Comparison of ENCODE assay signal across 19 cellular contexts in genomic region chr21:36479415-36480402, GRCh38. TPM values are rescaled to one million over a fixed set of nuclear protein-coding genes. Genes with fewer than 3 reads are reported as not detected.
A peak's percentile ranks its signal among the peaks of the same experiment; 100 is the strongest.
DNase-seq lines count a peak whose midpoint lies in the region; ATAC-seq and TF ChIP-seq lines count a peak whose summit lies in the region.
"Had no signal": no experiment of that assay in that cellular context is flagged by ENCODE, and none has a peak within 500 bp of the region (broad histone marks: within the 10 kb centered on the region; RNA-seq: fewer than 3 reads in every experiment).

Gene CLDN14, minus strand, starts transcription at chr21:36480122. Its CDS starts 18,427 bp downstream, at chr21:36461695.

- peak within 1 kb of the TSS; percentile 32 for H3K27ac Mint-ChIP-seq in stimulated activated effector memory CD8-positive, alpha-beta T cell treated with anti-CD3 and anti-CD28 coated beads, Interleukin-12 subunit alpha, Interleukin-12 subunit beta, amount 100 ng/mL, for 72 hours
- H3K27ac Mint-ChIP-seq in WTC11, result no peak within 1 kb of the TSS
- H3K27ac Mint-ChIP-seq: activated T-helper 2 cell treated with anti-CD3 and anti-CD28 coated beads, Interferon-gamma antibody, Interleukin-2, Interleukin-4, amounts not matched to agents 10 μg/mL and 5 μg/mL and 100 μg/mL, durations not matched to agents 14 hours and 24 hours and 36 hours; IgD-negative memory B cell had no signal

- intact Hi-C loops in left lung (cut with DNase I), result no loop called here

- H3K27me3 Mint-ChIP-seq in WTC11 (ENCODE audit: low read depth), result no peaks in the 10 kb centered on the region
- H3K27me3 Mint-ChIP-seq: IgD-negative memory B cell had no signal

- peaks cover 8% of the 10 kb centered on the region for H3K4me1 Mint-ChIP-seq in stimulated activated effector memory CD8-positive, alpha-beta T cell treated with anti-CD3 and anti-CD28 coated beads, Interleukin-12 subunit alpha, Interleukin-12 subunit beta, amount 100 ng/mL, for 72 hours
- H3K4me1 Mint-ChIP-seq in WTC11, result peaks cover 2% of the 10 kb centered on the region; the same call in 1 of the 2 replicates

- H3K4me3 Mint-ChIP-seq in stimulated activated effector memory CD8-positive, alpha-beta T cell treated with anti-CD3 and anti-CD28 coated beads, Interleukin-12 subunit alpha, Interleukin-12 subunit beta, amount 100 ng/mL, for 72 hours, result no peak within 1 kb of the TSS
- no peak within 1 kb of the TSS for H3K4me3 Mint-ChIP-seq in WTC11
- H3K4me3 Mint-ChIP-seq: IgD-negative memory B cell had no signal

- CTCF ChIA-PET in WTC11 (lab: Charles Lee), result interaction anchor here (0.5 to 2.3 kb wide), 18 partner anchors 10 to 269 kb away, joined by 3 to 13 read pairs (median 4); no protein-coding TSS in a partner anchor

- TF ChIP-seq CTCF in VCaP (conservative IDR thresholded peaks at IDR 0.05) (no peak), left lung (IDR thresholded peaks at IDR 0.05) (no peak), WTC11 (IDR thresholded peaks at IDR 0.05) (no peak)

- peak; percentile 38 to 45 for DNase-seq in NCI-H446 (lab: John Stamatoyannopoulos, UW)
- DNase-seq in NCI-H446 treated with DMSO at 0.1 percent for 48 hours (lab: John Stamatoyannopoulos, UW), result no peak
- no peak for DNase-seq in left lung
- DNase-seq in stimulated activated effector memory CD8-positive, alpha-beta T cell treated with anti-CD3 and anti-CD28 coated beads, Interleukin-12 subunit alpha, Interleukin-12 subunit beta, amount 100 ng/mL, for 72 hours (ENCODE audit: low spot score in 2 of 2), result no peak
- DNase-seq in WTC11 (ENCODE audit: low spot score), result no peak
- DNase-seq in stimulated activated naive CD4-positive, alpha-beta T cell (lab: John Stamatoyannopoulos, UW), result no peak
- DNase-seq in NCI-H510A (lab: John Stamatoyannopoulos, UW), result no peak
- DNase-seq: activated CD4-positive, alpha-beta T cell treated with anti-CD3 and anti-CD28 coated beads for 48 hours; DMS153; NCI-H1417 treated with DMSO at 0.1 percent for 48 hours; NCI-H748 treated with DMSO at 0.1 percent for 48 hours; upper lobe of left lung had no signal

- ATAC-seq in left lung (peak; percentile 23), WTC11 (no peak)
- ATAC-seq in stimulated activated effector memory CD8-positive, alpha-beta T cell treated with anti-CD3 and anti-CD28 coated beads, Interleukin-12 subunit alpha, Interleukin-12 subunit beta, amount 100 ng/mL, for 72 hours, result no peak
- ATAC-seq: esophagus mucosa, sciatic nerve had no signal

- H3K9me3 Mint-ChIP-seq in stimulated activated effector memory CD8-positive, alpha-beta T cell treated with anti-CD3 and anti-CD28 coated beads, Interleukin-12 subunit alpha, Interleukin-12 subunit beta, amount 100 ng/mL, for 72 hours, result no peaks in the 10 kb centered on the region
- no peaks in the 10 kb centered on the region for H3K9me3 Mint-ChIP-seq in WTC11
- H3K9me3 Mint-ChIP-seq: activated T-helper 2 cell treated with anti-CD3 and anti-CD28 coated beads, Interferon-gamma antibody, Interleukin-2, Interleukin-4, amounts not matched to agents 10 μg/mL and 5 μg/mL and 100 μg/mL, durations not matched to agents 14 hours and 24 hours and 36 hours; IgD-negative memory B cell had no signal

- POLR2A ChIA-PET in WTC11 (lab: Charles Lee), result no interaction called here

- no peaks in the 10 kb centered on the region for H3K4me1 ChIP-seq in left lung
- H3K4me1 ChIP-seq: upper lobe of left lung had no signal

- H3K4me3 ChIP-seq in left lung, result no peak within 1 kb of the TSS
- H3K4me3 ChIP-seq: cardiac muscle cell, SK-N-MC, upper lobe of left lung had no signal

- peak within 1 kb of the TSS; percentile 1 for H3K27ac ChIP-seq in VCaP
- H3K27ac ChIP-seq in left lung, result no peak within 1 kb of the TSS
- H3K27ac ChIP-seq: cardiac muscle cell, SK-N-MC, upper lobe of left lung had no signal

- H3K36me3 ChIP-seq in left lung, result no peaks in the 10 kb centered on the region
- H3K36me3 ChIP-seq: cardiac muscle cell, upper lobe of left lung had no signal

- no peaks in the 10 kb centered on the region for H3K36me3 Mint-ChIP-seq in stimulated activated effector memory CD8-positive, alpha-beta T cell treated with anti-CD3 and anti-CD28 coated beads, Interleukin-12 subunit alpha, Interleukin-12 subunit beta, amount 100 ng/mL, for 72 hours
- no peaks in the 10 kb centered on the region for H3K36me3 Mint-ChIP-seq in WTC11
- H3K36me3 Mint-ChIP-seq: IgD-negative memory B cell had no signal

- H3K9me3 ChIP-seq in left lung, result no peaks in the 10 kb centered on the region
- H3K9me3 ChIP-seq: upper lobe of left lung had no signal

- no peaks in the 10 kb centered on the region for H3K27me3 ChIP-seq in left lung
- H3K27me3 ChIP-seq: cardiac muscle cell, upper lobe of left lung had no signal

TF ChIP-seq in WTC11, 78 proteins besides CTCF, POLR2A, EP300 and RAD21 (continues in another document):
- TF ChIP-seq MAX (CRISPR knock-in tag; IDR thresholded peaks at IDR 0.05) (no peak), ZNF138 (CRISPR knock-in tag; conservative IDR thresholded peaks at IDR 0.05) (no peak), NR3C1 (CRISPR knock-in tag; conservative IDR thresholded peaks at IDR 0.05; ENCODE audit: low read depth) (no peak), STAT6 (CRISPR knock-in tag; conservative IDR thresholded peaks at IDR 0.05; ENCODE audit: low read depth) (no peak), ZNF671 (CRISPR knock-in tag; IDR thresholded peaks at IDR 0.05) (no peak), ZNF281 (CRISPR knock-in tag; IDR thresholded peaks at IDR 0.05) (no peak), MYBL2 (CRISPR knock-in tag; IDR thresholded peaks at IDR 0.05) (no peak)

RNA-seq across cellular contexts. Expression of gene CLDN14, which starts in this region (rescaled TPM):
- total RNA-seq in left lung (not detected), WTC11 (2021) (not detected in 3 replicates)
- total RNA-seq: activated T-helper 2 cell treated with anti-CD3 and anti-CD28 coated beads, Interferon-gamma antibody, Interleukin-2, Interleukin-4, amounts not matched to agents 10 μg/mL and 5 μg/mL and 100 μg/mL, durations not matched to agents 14 hours and 24 hours and 36 hours; cardiac muscle cell; esophagus mucosa had no signal

Comparison
In these comparisons a context has a peak if more than half of its experiments do, and no peak if none do; other contexts are left out.
1. DNase-seq: peak in NCI-H446 (2 of 2); none in NCI-H446 treated with DMSO at 0.1 percent for 48 hours (single experiment), left lung (0 of 2), stimulated activated effector memory CD8-positive, alpha-beta T cell treated with anti-CD3 and anti-CD28 coated beads, Interleukin-12 subunit alpha, Interleukin-12 subunit beta, amount 100 ng/mL, for 72 hours (0 of 2), WTC11 (single experiment), stimulated activated naive CD4-positive, alpha-beta T cell (0 of 6) and NCI-H510A (single experiment).
2. Peak in ATAC-seq in left lung; RNA of the gene not detected or under 1 TPM.